ENCODE assay signal across 13 cellular contexts in the genomic region with DNA sequence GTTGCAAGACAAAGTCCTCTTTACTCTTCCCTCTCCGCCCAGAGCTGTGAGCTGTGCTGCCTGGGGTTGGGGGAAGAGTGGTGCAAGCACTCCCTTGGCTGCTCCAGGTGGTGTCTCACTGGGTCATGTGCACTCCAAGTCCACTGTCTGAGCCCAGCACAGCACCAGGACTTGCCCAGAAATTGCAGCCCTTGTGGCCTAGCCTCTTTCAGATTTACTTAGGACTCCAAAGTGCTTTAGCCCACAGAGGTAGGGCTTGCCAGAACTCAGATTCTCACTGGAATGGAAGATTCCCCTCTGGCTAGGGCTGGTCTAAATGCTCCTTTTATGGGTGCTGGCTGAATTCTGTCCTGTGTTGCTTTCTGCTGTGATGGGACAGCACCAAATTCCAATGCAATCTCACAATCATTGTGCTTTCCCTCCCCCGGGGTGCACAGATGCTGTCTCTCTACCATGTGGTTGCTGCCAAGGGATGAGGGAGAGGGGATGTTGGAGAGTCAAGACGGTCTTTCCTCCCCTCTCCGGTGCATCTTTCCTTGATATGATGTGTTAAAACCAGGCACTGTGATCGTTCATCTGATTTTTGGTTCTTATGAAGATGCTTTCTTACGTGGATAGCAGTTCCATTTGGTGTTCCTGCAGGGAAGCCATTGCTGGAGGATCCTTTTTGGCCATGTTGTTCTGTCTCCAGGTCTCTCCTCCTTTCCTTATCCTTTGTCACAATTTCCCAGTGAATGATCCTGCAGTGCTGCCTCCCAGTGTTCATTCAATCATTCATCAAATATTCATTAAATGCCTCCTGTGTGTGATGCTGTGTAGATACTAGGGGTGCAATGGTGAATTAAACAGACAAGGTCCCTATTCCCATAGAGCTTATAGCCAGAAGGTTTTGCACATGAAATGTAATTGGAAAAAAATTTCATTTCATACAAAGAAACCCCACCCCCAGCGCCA.
DNase-seq lines count a peak whose midpoint lies in the region; ATAC-seq, FAIRE-seq and TF ChIP-seq lines count a peak whose summit lies in the region.
"Had no signal": no experiment of that assay in that cellular context is flagged by ENCODE, and none has a peak within 500 bp of the region (broad histone marks: within the 10 kb centered on the region; RNA-seq: fewer than 3 reads in every experiment).

No MANE protein-coding gene starts in this region.

- H3K4me1 ChIP-seq in A549 (peaks cover 64% of the 10 kb centered on the region), HUES6 (ENCODE audit: control insufficient read depth, insufficient read depth, low read length) (peaks cover 37% of the 10 kb centered on the region), keratinocyte (ENCODE audit: control insufficient read depth, extremely low read depth, insufficient read depth, low read length) (peaks cover 20% of the 10 kb centered on the region), gastroesophageal sphincter (peaks cover 0 to 4% (median 0%) of the 10 kb centered on the region in 3 donors)
- H3K4me1 ChIP-seq: BE2C had no signal

- H2AFZ ChIP-seq in keratinocyte (ENCODE audit: control insufficient read depth, low read length), result no peak overlapping the region

- H3K36me3 ChIP-seq in HUES6 (ENCODE audit: control insufficient read depth, insufficient read depth, low read length) (peaks cover 30% of the 10 kb centered on the region), keratinocyte (ENCODE audit: control insufficient read depth in 2 of 2, extremely low read depth in 1 of 2, insufficient read depth in 2 of 2, low read length in 2 of 2) (peaks cover 6 to 8% of the 10 kb centered on the region in 2 experiments), gastroesophageal sphincter (peaks cover 0 to 14% of the 10 kb centered on the region in 2 donors)
- H3K36me3 ChIP-seq: BE2C had no signal

- CTCF ChIA-PET in A549 (lab: Yijun Ruan, JAX), result interaction anchor here (0.5 to 4.8 kb wide), 36 partner anchors 10 to 235 kb away, joined by 3 to 68 read pairs (median 7); no protein-coding TSS in a partner anchor

- TF ChIP-seq POLR2A in A549 (IDR thresholded peaks at IDR 0.05; ENCODE audit: low read length) (no peak), gastroesophageal sphincter (IDR thresholded peaks at IDR 0.05) (no peak)

- POLR2A ChIA-PET in A549 (lab: Yijun Ruan, JAX), result no interaction called here

- no peaks in the 10 kb centered on the region for H4K20me1 ChIP-seq in keratinocyte (ENCODE audit: control insufficient read depth, extremely low read depth, insufficient read depth, low read length)

- 83% methylated on average over 7 of the region's 7 CpGs for WGBS in A549 (ENCODE audit: missing lambda C conversion rate)
- 60 to 65% methylated on average over 2 to 6 of the region's 7 CpGs for WGBS in gastroesophageal sphincter (ENCODE audit: low coverage in 1 of 2), 2 donors

- no peaks in the 10 kb centered on the region for H3K9me1 ChIP-seq in keratinocyte (ENCODE audit: control insufficient read depth, extremely low read depth, insufficient read depth, low read length)

- peak; percentile 32 to 51; a peak in 4 of 6 replicates for ATAC-seq in A549
- ATAC-seq in GM18861 (IDR thresholded peaks at IDR 0.05; ENCODE audit: unreplicated experiment), result no peak
- ATAC-seq in gastroesophageal sphincter, result no peak
- no peak for ATAC-seq in HG03442 (IDR thresholded peaks at IDR 0.05; ENCODE audit: unreplicated experiment)

- TF ChIP-seq RAD21 in A549 (conservative IDR thresholded peaks at IDR 0.05 in 1 of 2, IDR thresholded peaks at IDR 0.05 in 1 of 2), result peak; percentile 44 to 51; a peak in 4 of 5 replicates

- H3K9ac ChIP-seq in HUES6 (ENCODE audit: low read length) (no peak overlapping the region), keratinocyte (ENCODE audit: control insufficient read depth, extremely low read depth, insufficient read depth, low read length) (no peak overlapping the region)

- H3K9me3 ChIP-seq in A549 (no peaks in the 10 kb centered on the region; the same call in 2 of the 3 replicates), HUES6 (ENCODE audit: control insufficient read depth, insufficient read depth, low read depth, low read length) (no peaks in the 10 kb centered on the region), keratinocyte (ENCODE audit: control insufficient read depth, low read depth, low read length) (no peaks in the 10 kb centered on the region), gastroesophageal sphincter (no peaks in the 10 kb centered on the region)
- H3K9me3 ChIP-seq: BE2C had no signal

- H3K4me2 ChIP-seq in A549, result peak overlapping the region; percentile 12
- no peak overlapping the region for H3K4me2 ChIP-seq in keratinocyte (ENCODE audit: control insufficient read depth, extremely low read depth, insufficient read depth, low read depth, low read length)

- H3K4me3 ChIP-seq in A549 (no peak overlapping the region), HUES6 (ENCODE audit: low read depth, low read length) (no peak overlapping the region), keratinocyte (ENCODE audit: control insufficient read depth in 2 of 3, extremely low read depth in 1 of 3, insufficient read depth in 2 of 3, low read depth in 1 of 3, low read length in 3 of 3) (no peak overlapping the region), gastroesophageal sphincter (no peak overlapping the region)

- H3K27me3 ChIP-seq in HUES6 (ENCODE audit: control insufficient read depth, insufficient read depth, low read length), result no peaks in the 10 kb centered on the region
- H3K27me3 ChIP-seq in keratinocyte (ENCODE audit: control insufficient read depth, extremely low read depth, insufficient read depth, low read length), result no peaks in the 10 kb centered on the region
- H3K27me3 ChIP-seq in gastroesophageal sphincter, result no peaks in the 10 kb centered on the region
- H3K27me3 ChIP-seq: BE2C had no signal

- peak; percentile 18 for FAIRE-seq in A549 (lab: Jason Lieb, UNC)
- FAIRE-seq in keratinocyte (lab: Jason Lieb, UNC), result peak; percentile 69
- FAIRE-seq: islet of Langerhans had no signal

- DNase-seq in A549 (ENCODE audit: low read depth in 1 of 2, low spot score in 1 of 2) (peak in 1 of 2 experiments; percentile 25), astrocyte of the hippocampus (ENCODE audit: low read depth, low spot score) (peak; percentile 37), keratinocyte (ENCODE audit: low read depth, low spot score) (no peak), NCI-H2107 (lab: John Stamatoyannopoulos, UW) (no peak)
- DNase-seq: BE2C, GOT3, NCI-H526 treated with DMSO at 0.1 percent for 48 hours, T-helper 1 cell had no signal

- H3K79me2 ChIP-seq in keratinocyte (ENCODE audit: control insufficient read depth, insufficient read depth, low read length), result peaks cover 7% of the 10 kb centered on the region

- TF ChIP-seq EP300 in A549 (IDR thresholded peaks at IDR 0.05), result no peak
- no peak for TF ChIP-seq EP300 in gastroesophageal sphincter (IDR thresholded peaks at IDR 0.05)

- H3K27ac ChIP-seq in A549, result peak overlapping the region; percentile 46 to 73; a peak in 5 of 6 replicates
- H3K27ac ChIP-seq in HUES6 (ENCODE audit: low read depth, low read length), result peak overlapping the region; percentile 16; the same call in 1 of the 2 replicates
- no peak overlapping the region for H3K27ac ChIP-seq in keratinocyte (ENCODE audit: control insufficient read depth, insufficient read depth, low read length)
- H3K27ac ChIP-seq in gastroesophageal sphincter, result no peak overlapping the region

- dilution Hi-C loops in keratinocyte (cut with MboI; ENCODE audit: extremely low pct_ligation_motif_present, low sequenced_read_pairs), result no loop called here

- TF ChIP-seq CTCF in A549 (IDR thresholded peaks at IDR 0.05), result peak; percentile 45
- peak; percentile 20 to 35 (median 34) for TF ChIP-seq CTCF in keratinocyte (optimal IDR thresholded peaks at IDR 0.05 in 1 of 3, IDR thresholded peaks at IDR 0.05 in 1 of 3, conservative IDR thresholded peaks at IDR 0.05 in 1 of 3; ENCODE audit: extremely low read depth in 1 of 3, insufficient read depth in 2 of 3, low read length in 3 of 3)
- TF ChIP-seq CTCF in gastroesophageal sphincter (IDR thresholded peaks at IDR 0.05), result no peak

TF ChIP-seq in A549, 52 proteins besides CTCF, POLR2A, EP300 and RAD21:
- peak; percentile 52; the same call in 2 of the 3 replicates for TF ChIP-seq SMC3 (IDR thresholded peaks at IDR 0.05)
- TF ChIP-seq, protein P1, sequence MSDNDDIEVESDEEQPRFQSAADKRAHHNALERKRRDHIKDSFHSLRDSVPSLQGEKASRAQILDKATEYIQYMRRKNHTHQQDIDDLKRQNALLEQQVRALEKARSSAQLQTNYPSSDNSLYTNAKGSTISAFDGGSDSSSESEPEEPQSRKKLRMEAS (IDR thresholded peaks at IDR 0.05), result no peak

Comparison
In these comparisons a context has a peak if more than half of its experiments do, and no peak if none do; other contexts are left out.
1. ATAC-seq: peak in A549 (2 of 2); none in GM18861 (single experiment), gastroesophageal sphincter (single experiment) and HG03442 (single experiment).
2. H3K27ac ChIP-seq: peak in A549 (2 of 2) and HUES6 (single experiment); none in keratinocyte (single experiment) and gastroesophageal sphincter (0 of 4).
3. CTCF ChIP-seq: peak in A549 (single experiment) and keratinocyte (3 of 3); none in gastroesophageal sphincter (0 of 4).